Comparison of ENCODE assay signal across 9 cellular contexts in genomic region chr7:156751319-156751718, GRCh38.
DNase-seq lines count a peak whose midpoint lies in the region; ATAC-seq and TF ChIP-seq lines count a peak whose summit lies in the region.
"Had no signal": no experiment of that assay in that cellular context is flagged by ENCODE, and none has a peak within 500 bp of the region (broad histone marks: within the 10 kb centered on the region; RNA-seq: fewer than 3 reads in every experiment).

No MANE protein-coding gene starts in this region.

- DNase-seq in GM04503 (ENCODE audit: low read depth) (peak; percentile 69), adipocyte (ENCODE audit: low read depth) (peak; percentile 55), gastrocnemius medialis (no peak), left colon (no peak), posterior vena cava (ENCODE audit: low spot score) (no peak), GM10266 (ENCODE audit: extremely low spot score) (no peak)
- DNase-seq: upper lobe of left lung had no signal

- ATAC-seq in HG03439 (IDR thresholded peaks at IDR 0.05; ENCODE audit: unreplicated experiment) (peak; percentile 49), gastrocnemius medialis (peak; percentile 71 to 94), GM21528 (IDR thresholded peaks at IDR 0.05; ENCODE audit: low FRiP score, unreplicated experiment) (no peak), left colon (no peak)

- H3K27me3 ChIP-seq in adipocyte (replicated peaks; ENCODE audit: control insufficient read depth, insufficient read depth, low read length) = no peaks in the 10 kb centered on the region
- H3K27me3 ChIP-seq in gastrocnemius medialis = no peaks in the 10 kb centered on the region
- H3K27me3 ChIP-seq: upper lobe of left lung had no signal

- no peak overlapping the region for H3K4me3 ChIP-seq in adipocyte (ENCODE audit: low read length)
- no peak overlapping the region for H3K4me3 ChIP-seq in gastrocnemius medialis
- H3K4me3 ChIP-seq: upper lobe of left lung had no signal

- H3K4me1 ChIP-seq in adipocyte (ENCODE audit: control insufficient read depth, insufficient read depth, low read length) = peaks cover 7% of the 10 kb centered on the region
- peaks cover 4 to 19% of the 10 kb centered on the region in 2 donors for H3K4me1 ChIP-seq in gastrocnemius medialis
- H3K4me1 ChIP-seq: upper lobe of left lung had no signal

- H3K9me3 ChIP-seq in adipocyte (ENCODE audit: control insufficient read depth, low read length) = no peaks in the 10 kb centered on the region
- no peaks in the 10 kb centered on the region for H3K9me3 ChIP-seq in gastrocnemius medialis
- H3K9me3 ChIP-seq: upper lobe of left lung had no signal

- no peak overlapping the region for H3K9ac ChIP-seq in adipocyte (ENCODE audit: low read length)

- H3K36me3 ChIP-seq in adipocyte (ENCODE audit: control insufficient read depth, insufficient read depth, low read length, severe bottlenecking) = peaks cover 8% of the 10 kb centered on the region
- no peaks in the 10 kb centered on the region for H3K36me3 ChIP-seq in gastrocnemius medialis

- intact Hi-C loops in gastrocnemius medialis (cut with DNase I; ENCODE audit: low total_unique reads) = no loop called here
- intact Hi-C loops in left colon (cut with DNase I, micrococcal nuclease) = no loop called here
- intact Hi-C loops in posterior vena cava (cut with DNase I) = no loop called here

- TF ChIP-seq CTCF in gastrocnemius medialis (IDR thresholded peaks at IDR 0.05 in 4 of 5, conservative IDR thresholded peaks at IDR 0.05 in 1 of 5) (no peak), GM10266 (IDR thresholded peaks at IDR 0.05; ENCODE audit: control insufficient read depth, insufficient read depth, low read depth, missing control alignments) (no peak)

- in situ Hi-C loops in gastrocnemius medialis (cut with MboI; ENCODE audit: low sequenced_read_pairs in 4 of 4) = no loop called here

- TF ChIP-seq POLR2A in gastrocnemius medialis (IDR thresholded peaks at IDR 0.05) = no peak

- H3K27ac ChIP-seq in gastrocnemius medialis = no peak overlapping the region
- H3K27ac ChIP-seq: upper lobe of left lung had no signal

Comparison
In these comparisons a context has a peak if more than half of its experiments do, and no peak if none do; other contexts are left out.
1. DNase-seq: peak in GM04503 (single experiment) and adipocyte (single experiment); none in gastrocnemius medialis (0 of 2), left colon (0 of 2), posterior vena cava (single experiment) and GM10266 (single experiment).
2. ATAC-seq: peak in HG03439 (single experiment) and gastrocnemius medialis (2 of 2); none in GM21528 (single experiment) and left colon (single experiment).